In genomic region chr20:61251529-61252393, GRCh38 we compare ENCODE assay signal across 9 cellular contexts. TPM values are rescaled to one million over a fixed set of nuclear protein-coding genes. Genes with fewer than 3 reads are reported as not detected.
DNase-seq lines count a peak whose midpoint lies in the region; ATAC-seq and TF ChIP-seq lines count a peak whose summit lies in the region.
"Had no signal": no experiment of that assay in that cellular context is flagged by ENCODE, and none has a peak within 500 bp of the region (broad histone marks: within the 10 kb centered on the region; RNA-seq: fewer than 3 reads in every experiment).

CDH4 (plus strand) TSS chr20:61252261.

- DNase-seq in NCI-H1417 (lab: John Stamatoyannopoulos, UW): peak; percentile 78 to 80 (median 79)
- no peak for DNase-seq in NCI-H1417 treated with DMSO at 0.1 percent for 48 hours (lab: John Stamatoyannopoulos, UW)
- DNase-seq in WTC11 (ENCODE audit: low spot score): peak; percentile 47
- no peak for DNase-seq in left ventricle myocardium superior
- no peak for DNase-seq in central memory CD4-positive, alpha-beta T cell
- no peak for DNase-seq in Ammon's horn (ENCODE audit: low spot score)

- peaks cover 84% of the 10 kb centered on the region for H3K27me3 Mint-ChIP-seq in WTC11 (ENCODE audit: low read depth)

- POLR2A ChIA-PET in WTC11 (lab: Charles Lee): interaction anchor here (0.5 kb wide), 1 partner anchor 376 kb away, joined by 3 read pairs; no protein-coding TSS in a partner anchor

- no peak within 1 kb of the TSS for H3K27ac ChIP-seq in skin epidermis

- CTCF ChIA-PET in WTC11 (lab: Charles Lee): interaction anchor here (1.0 to 3.4 kb wide), 4 partner anchors 9 to 624 kb away, joined by 3 to 17 read pairs (median 7); no protein-coding TSS in a partner anchor

- peaks cover 12% of the 10 kb centered on the region; the same call in 1 of the 2 replicates for H3K36me3 Mint-ChIP-seq in WTC11

- H3K27ac Mint-ChIP-seq in WTC11: no peak within 1 kb of the TSS

- no peak for TF ChIP-seq CTCF in WTC11 (IDR thresholded peaks at IDR 0.05)

- peak; percentile 56 for ATAC-seq in WTC11
- ATAC-seq in left ventricle myocardium superior: peak; percentile 63
- no peak for ATAC-seq in GM19035 (IDR thresholded peaks at IDR 0.05; ENCODE audit: unreplicated experiment)

- peak within 1 kb of the TSS in 4 of 7 experiments; percentile 12 to 35 (median 16) for H3K4me3 ChIP-seq in skin epidermis

- intact Hi-C loops in left ventricle myocardium superior (cut with micrococcal nuclease): no loop called here

- H3K4me1 Mint-ChIP-seq in WTC11: peaks cover 27% of the 10 kb centered on the region

- no peaks in the 10 kb centered on the region for H3K9me3 Mint-ChIP-seq in WTC11

- H3K4me3 Mint-ChIP-seq in WTC11: peak within 1 kb of the TSS; percentile 76

TF ChIP-seq in WTC11, 78 proteins besides CTCF, POLR2A, EP300 and RAD21:
- no peak for TF ChIP-seq FOXP4 (CRISPR knock-in tag; IDR thresholded peaks at IDR 0.05)
- TF ChIP-seq ERG (CRISPR knock-in tag; IDR thresholded peaks at IDR 0.05): no peak
- no peak for TF ChIP-seq ELF4 (CRISPR knock-in tag; IDR thresholded peaks at IDR 0.05; ENCODE audit: low read depth)
- no peak for TF ChIP-seq ATF2 (CRISPR knock-in tag; IDR thresholded peaks at IDR 0.05; ENCODE audit: borderline replicate concordance, low read depth)
- no peak for TF ChIP-seq NFE2L1 (CRISPR knock-in tag; IDR thresholded peaks at IDR 0.05)
- TF ChIP-seq NFYB (CRISPR knock-in tag; conservative IDR thresholded peaks at IDR 0.05; ENCODE audit: low read depth): no peak
- TF ChIP-seq JUN (CRISPR knock-in tag; IDR thresholded peaks at IDR 0.05): no peak
- no peak for TF ChIP-seq ZNF396 (CRISPR knock-in tag; IDR thresholded peaks at IDR 0.05; ENCODE audit: borderline replicate concordance)
- TF ChIP-seq PRDM15 (CRISPR knock-in tag; IDR thresholded peaks at IDR 0.05): peak; percentile 66
TF ChIP-seq in WTC11: peak in this region for 1.

RNA-seq across cellular contexts. Expression of gene CDH4, which starts in this region (rescaled TPM):
- 4.8 to 5.3 TPM (median 4.9 TPM) in 3 replicates for total RNA-seq in WTC11 (2021)
- total RNA-seq in left ventricle myocardium superior: not detected
- total RNA-seq: T-helper 1 cell treated with Interleukin-12 subunit alpha and Interleukin-12 subunit beta and Interleukin-4 antibody, amounts not matched to agents 30 ng/mL and 1 ng/mL, for 36 hours had no signal

Comparison
In these comparisons a context has a peak if more than half of its experiments do, and no peak if none do; other contexts are left out.
1. DNase-seq: peak in NCI-H1417 (3 of 3) and WTC11 (single experiment); none in NCI-H1417 treated with DMSO at 0.1 percent for 48 hours (single experiment), left ventricle myocardium superior (single experiment), central memory CD4-positive, alpha-beta T cell (single experiment) and Ammon's horn (single experiment).
2. Peak in ATAC-seq in left ventricle myocardium superior; RNA of the gene not detected or under 1 TPM.